In the genomic region with DNA sequence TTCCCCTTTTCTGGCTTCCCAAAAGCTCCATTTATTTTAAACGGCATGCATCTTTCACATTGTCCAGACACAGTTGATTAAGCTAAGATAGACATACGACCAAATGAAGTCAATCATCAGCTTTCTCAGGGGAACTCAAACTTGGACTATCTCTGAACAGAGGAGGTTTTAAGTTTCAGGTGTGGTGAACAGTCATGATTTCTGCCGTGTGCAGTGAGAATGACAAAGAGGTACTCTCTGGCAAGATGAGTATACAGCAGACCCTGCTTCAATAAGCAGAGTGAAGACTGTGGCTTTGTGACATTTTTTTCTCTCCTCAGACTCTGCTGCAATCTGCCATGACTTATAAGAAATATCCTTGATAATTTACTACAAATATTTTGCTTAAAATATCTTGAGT, we compare ENCODE assay signal across 5 cellular contexts.
"Had no signal": no experiment of that assay in that cellular context is flagged by ENCODE, and none has a peak within 500 bp of the region (broad histone marks: within the 10 kb centered on the region; RNA-seq: fewer than 3 reads in every experiment).

No MANE protein-coding gene starts in this region.

- H3K36me3 Mint-ChIP-seq: IgD-negative memory B cell had no signal

- H3K4me3 ChIP-seq: GM23338 had no signal

- ATAC-seq: GM23338, HepG2 had no signal

- H3K9me3 Mint-ChIP-seq: H9 had no signal

- H3K4me3 Mint-ChIP-seq: GM23338, H9, IgD-negative memory B cell had no signal

- H3K4me2 ChIP-seq: GM23338, KMS-11 had no signal

- H3K27ac Mint-ChIP-seq: GM23338, H9, IgD-negative memory B cell had no signal

- H3K9ac ChIP-seq: KMS-11 had no signal

- H3K27ac ChIP-seq: KMS-11 had no signal

- H2AFZ ChIP-seq: GM23338 had no signal

- H3K4me1 Mint-ChIP-seq: GM23338, IgD-negative memory B cell had no signal
